16 cellular contexts compared by ENCODE assay signal in genomic region chr2:46002947-46003346, GRCh38.
"Had no signal": no experiment of that assay in that cellular context is flagged by ENCODE, and none has a peak within 500 bp of the region (broad histone marks: within the 10 kb centered on the region; RNA-seq: fewer than 3 reads in every experiment).

No MANE protein-coding gene starts in this region.

- H3K9me3 ChIP-seq: ascending aorta, breast epithelium, vagina had no signal

- H3K4me1 ChIP-seq: breast epithelium had no signal

- H3K4me3 ChIP-seq: ascending aorta, breast epithelium, vagina had no signal

- H3K27me3 ChIP-seq: ascending aorta, breast epithelium, vagina had no signal

- DNase-seq: activated CD4-positive, alpha-beta T cell treated with anti-CD3 and anti-CD28 coated beads, Interleukin-2, amount 10 ng/mL, durations not matched to agents 7 days and 5 days; activated CD8-positive, alpha-beta memory T cell treated with anti-CD3 and anti-CD28 coated beads for 24 hours; activated CD8-positive, alpha-beta memory T cell treated with anti-CD3 and anti-CD28 coated beads, Interleukin-2, amount 50 U/mL, for 48 hours; activated gamma-delta T cell; activated T-cell treated with anti-CD3 and anti-CD28 coated beads, Interleukin-2, amount 50 U/mL, for 72 hours; cerebellar nuclear complex; effector CD4-positive, alpha-beta T cell; left cardiac atrium; stimulated activated CD4-positive, alpha-beta T cell treated with anti-CD3 and anti-CD28 coated beads, Interleukin-2, amount 100 ng/mL, for 24 hours; T-helper 1 cell; T-helper 9 cell had no signal

- ATAC-seq: activated CD4-positive, CD25-positive, alpha-beta regulatory T cell treated with anti-CD3 and anti-CD28 coated beads, Interleukin-2, amount 50 U/mL, for 24 hours; activated T-cell treated with anti-CD3 and anti-CD28 coated beads, Interleukin-2, amount 50 U/mL, for 72 hours; natural killer cell treated with Interleukin-12 subunit alpha and Interleukin-12 subunit beta and Interleukin-15 and Interleukin-18, amount 100 ng/mL, for 72 hours had no signal

- H3K27ac ChIP-seq: ascending aorta had no signal

- H3K36me3 ChIP-seq: breast epithelium had no signal
